In genomic region chr20:17624070-17624469, GRCh38 we compare ENCODE assay signal across 1 cellular context.
TF ChIP-seq lines count a peak whose summit lies in the region.

No MANE protein-coding gene starts in this region.

TF ChIP-seq in WTC11, 78 proteins besides CTCF, POLR2A, EP300 and RAD21 (continued from another document):
- TF ChIP-seq USF1 (CRISPR knock-in tag; IDR thresholded peaks at IDR 0.05), result no peak
- no peak for TF ChIP-seq GRHL2 (CRISPR knock-in tag; IDR thresholded peaks at IDR 0.05; ENCODE audit: insufficient replicate concordance, severe bottlenecking)
